Comparison of ENCODE assay signal across 1 cellular context in genomic region chr6:138405816-138406403, GRCh38.
TF ChIP-seq lines count a peak whose summit lies in the region.

No MANE protein-coding gene starts in this region.

TF ChIP-seq in K562, 482 proteins besides CTCF, POLR2A, EP300 and RAD21 (continued from another document):
- peak; percentile 51 for TF ChIP-seq MEIS2 (IDR thresholded peaks at IDR 0.05; ENCODE audit: partially characterized antibody)
TF ChIP-seq in K562: peak in this region for 2.
